8 cellular contexts compared by ENCODE assay signal in genomic region chr4:185143596-185143969, GRCh38. TPM values are rescaled to one million over a fixed set of nuclear protein-coding genes. Genes with fewer than 3 reads are reported as not detected.
DNase-seq lines count a peak whose midpoint lies in the region; ATAC-seq and TF ChIP-seq lines count a peak whose summit lies in the region.

No MANE protein-coding gene starts in this region.

- H3K4me3 ChIP-seq in osteoblast (ENCODE audit: insufficient read depth, low read length), result peak overlapping the region; percentile 80

- peak; percentile 30 for ATAC-seq in GM21717 (IDR thresholded peaks at IDR 0.05; ENCODE audit: unreplicated experiment)
- peak; percentile 32 for ATAC-seq in Right ventricle myocardium inferior

- peak; percentile 16 for DNase-seq in DMS53 treated with DMSO at 0.1 percent for 48 hours (lab: John Stamatoyannopoulos, UW; ENCODE audit: unreplicated experiment)
- peak; percentile 49 for DNase-seq in M059J (ENCODE audit: low read depth)
- peak; percentile 37 for DNase-seq in activated gamma-delta T cell (lab: John Stamatoyannopoulos, UW)
- peak; percentile 77 for DNase-seq in Right ventricle myocardium inferior (ENCODE audit: missing footprints)
- DNase-seq in osteoblast (ENCODE audit: insufficient read length, low spot score, missing footprints), result peak; percentile 82
- no peak for DNase-seq in cortex of kidney (lab: John Stamatoyannopoulos, UW)
- no peak for DNase-seq in AML-193 (lab: John Stamatoyannopoulos, UW)

- H3K4me2 ChIP-seq in osteoblast (ENCODE audit: insufficient read depth, low read length), result peak overlapping the region; percentile 92

- H3K4me1 ChIP-seq in osteoblast (ENCODE audit: insufficient read depth, low read length), result peaks cover 27% of the 10 kb centered on the region

- peaks cover 18% of the 10 kb centered on the region for H3K79me2 ChIP-seq in osteoblast (ENCODE audit: insufficient read depth, low read length)

- peaks cover 11% of the 10 kb centered on the region for H4K20me1 ChIP-seq in osteoblast (ENCODE audit: insufficient read depth, low read length)

- peaks cover 9% of the 10 kb centered on the region for H3K36me3 ChIP-seq in osteoblast (ENCODE audit: insufficient read depth, low read length)

- peak overlapping the region; percentile 48 for H2AFZ ChIP-seq in osteoblast (ENCODE audit: low read length)

- H3K9me3 ChIP-seq in osteoblast (ENCODE audit: low read depth, low read length), result no peaks in the 10 kb centered on the region

- H3K27me3 ChIP-seq in osteoblast (ENCODE audit: insufficient read depth, low read length), result no peaks in the 10 kb centered on the region

- no peak for TF ChIP-seq CTCF in osteoblast (IDR thresholded peaks at IDR 0.05; ENCODE audit: extremely low read depth, low read depth, low read length)

- intact Hi-C loops in Right ventricle myocardium inferior (cut with DNase I), result loop anchor here (10.0 kb wide), 1 partner anchor 251 kb away; the partner anchor contains the start of genes ANKRD37 and LRP2BP

- peak overlapping the region; percentile 21 for H3K27ac ChIP-seq in osteoblast (ENCODE audit: low read depth, low read length)

RNA-seq across cellular contexts. Expression of gene SLC25A4, which starts 0.5 kb away (rescaled TPM):
- total RNA-seq in M059J (2014; rRNA removed; shearing (Covaris generic)), result 22.3 and 22.4 TPM in 2 replicates
- total RNA-seq in Right ventricle myocardium inferior, result 2,233 TPM
- 8.3 and 14.1 TPM in 2 replicates for total RNA-seq in osteoblast

Comparison
In these comparisons a context has a peak if more than half of its experiments do, and no peak if none do; other contexts are left out.
1. DNase-seq: peak in DMS53 treated with DMSO at 0.1 percent for 48 hours (single experiment), M059J (single experiment), activated gamma-delta T cell (single experiment), Right ventricle myocardium inferior (single experiment) and osteoblast (single experiment); none in cortex of kidney (single experiment) and AML-193 (0 of 2).
2. RNA of gene SLC25A4, which starts 0.5 kb away (total RNA-seq): 2,233 TPM in Right ventricle myocardium inferior (single experiment); 22.3 to 22.4 TPM in M059J and 8.3 to 14.1 TPM in osteoblast; every median in the first group is over 10 times any median in the second.